ENCODE assay signal across 18 cellular contexts in the genomic region with DNA sequence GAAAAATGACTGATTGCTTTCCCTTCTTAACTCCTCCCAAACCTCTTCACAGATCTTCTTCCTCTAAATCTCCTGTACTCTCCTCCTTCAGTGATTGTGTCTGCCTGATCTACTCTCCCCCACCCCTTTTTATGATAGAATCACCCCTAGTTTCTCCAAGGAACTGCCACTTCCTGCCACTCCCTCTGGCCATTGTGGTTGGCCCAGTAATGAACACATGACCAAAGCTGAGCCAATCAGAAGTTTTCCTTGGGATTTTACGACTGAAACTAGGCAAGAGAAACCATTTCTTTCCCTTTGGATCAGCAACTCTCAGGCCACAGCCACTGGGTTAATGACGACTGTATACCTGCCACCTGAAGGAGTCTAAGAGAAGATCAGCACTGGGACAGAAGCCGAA. TPM values are rescaled to one million over a fixed set of nuclear protein-coding genes. Genes with fewer than 3 reads are reported as not detected.
"Had no signal": no experiment of that assay in that cellular context is flagged by ENCODE, and none has a peak within 500 bp of the region (broad histone marks: within the 10 kb centered on the region; RNA-seq: fewer than 3 reads in every experiment).

No MANE protein-coding gene starts in this region.

- FAIRE-seq: astrocyte, kidney had no signal

- ATAC-seq: left lobe of liver, lower lobe of right lung had no signal

- H3K36me3 ChIP-seq: lower lobe of right lung, tibial artery had no signal

- H3K4me1 ChIP-seq: tibial artery had no signal

- H3K9me3 ChIP-seq: lower lobe of right lung, tibial artery had no signal

- H3K27ac ChIP-seq: lower lobe of right lung, tibial artery had no signal

- H3K4me3 ChIP-seq: lower lobe of right lung, tibial artery had no signal

- DNase-seq: activated CD4-positive, alpha-beta memory T cell treated with anti-CD3 and anti-CD28 coated beads for 36 hours; activated CD4-positive, alpha-beta T cell treated with anti-CD3 and anti-CD28 coated beads for 48 hours; activated CD4-positive, CD25-positive, alpha-beta regulatory T cell; activated naive CD4-positive, alpha-beta T cell treated with Interleukin-2 at 50 U/mL for 16 hours; activated naive CD8-positive, alpha-beta T cell treated with anti-CD3 and anti-CD28 coated beads for 36 hours; activated T-cell treated with anti-CD3 and anti-CD28 coated beads, Interleukin-2, amount 50 U/mL, for 48 hours; central memory CD4-positive, alpha-beta T cell; dermis blood vessel endothelial cell; effector CD8-positive, alpha-beta T cell; erythroblast; foreskin fibroblast; kidney; lower lobe of right lung; naive B cell; stimulated activated CD4-positive, alpha-beta T cell treated with anti-CD3 and anti-CD28 coated beads, Interleukin-4, amount 100 ng/mL, for 4 hours had no signal

RNA-seq across cellular contexts. Expression of a gene that starts 15.9 kb away (rescaled TPM):
- total RNA-seq: activated naive CD8-positive, alpha-beta T cell treated with anti-CD3 and anti-CD28 coated beads for 36 hours had no signal
